7 cellular contexts compared by ENCODE assay signal in the genomic region with DNA sequence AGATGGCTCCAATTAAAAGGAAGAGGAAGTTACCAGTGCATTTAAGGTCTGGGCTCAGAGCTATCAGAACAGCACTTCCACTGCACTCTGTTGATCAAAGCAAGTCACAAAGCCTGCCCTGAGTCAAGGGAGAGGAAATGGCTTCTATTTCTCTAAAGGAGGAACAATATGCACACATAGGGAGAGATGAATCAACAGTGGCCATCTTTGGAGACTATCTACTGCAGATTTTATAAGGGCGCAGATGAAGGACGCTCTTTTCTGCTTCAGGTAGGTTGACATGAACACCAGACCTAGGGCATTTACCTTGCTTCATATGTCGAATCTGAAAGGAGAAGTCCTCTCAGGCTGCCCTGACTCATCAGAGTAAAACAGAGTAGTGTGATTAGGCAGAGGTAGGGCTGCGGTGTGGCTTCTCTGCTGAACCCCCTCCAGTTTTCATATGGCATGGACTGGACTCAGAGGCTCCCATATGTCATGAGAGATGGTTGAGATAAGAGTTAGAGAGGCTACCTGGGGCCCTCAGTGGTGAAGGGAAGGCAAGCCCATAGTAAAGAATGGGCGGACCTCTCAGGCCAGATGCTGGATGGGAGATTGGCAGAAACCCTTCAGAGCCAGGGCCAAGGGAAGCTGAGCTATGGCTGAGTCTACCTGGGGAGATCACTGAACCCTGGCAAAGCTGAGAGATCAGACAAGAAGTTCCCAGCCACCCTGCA.
A peak's percentile ranks its signal among the peaks of the same experiment; 100 is the strongest.
DNase-seq lines count a peak whose midpoint lies in the region; ATAC-seq and TF ChIP-seq lines count a peak whose summit lies in the region.

No MANE protein-coding gene starts in this region.

- peak overlapping the region in 1 of 2 experiments; percentile 2 for H3K4ac ChIP-seq in mesenchymal stem cell (ENCODE audit: low read depth in 1 of 2, low read length in 2 of 2)

- H2BK15ac ChIP-seq in mesenchymal stem cell (ENCODE audit: low read depth, poor library complexity, severe bottlenecking): peak overlapping the region; percentile 52

- CTCF ChIA-PET in activated CD4-positive, alpha-beta T cell treated with anti-CD3 and anti-CD28 coated beads for 36 hours (lab: Charles Lee): interaction anchor here (0.7 to 1.7 kb wide), 11 partner anchors 13 to 130 kb away, joined by 3 to 7 read pairs (median 4); no protein-coding TSS in a partner anchor

- H3K23ac ChIP-seq in mesenchymal stem cell (ENCODE audit: low read length in 2 of 2): no peak overlapping the region

- H3K4me1 ChIP-seq in mesenchymal stem cell (ENCODE audit: control insufficient read depth, insufficient read depth, low read depth, low read length) (peaks cover 22% of the 10 kb centered on the region), gastroesophageal sphincter (peaks cover 0 to 16% (median 7%) of the 10 kb centered on the region in 3 donors), thyroid gland (peaks cover 18 to 28% of the 10 kb centered on the region in 2 donors)

- H2AFZ ChIP-seq in mesenchymal stem cell (ENCODE audit: low read depth, low read length): no peak overlapping the region

- peak overlapping the region; percentile 2 to 69 for H2BK12ac ChIP-seq in mesenchymal stem cell (ENCODE audit: low read length in 2 of 2)

- peak; percentile 62 for DNase-seq in activated CD4-positive, alpha-beta T cell treated with anti-CD3 and anti-CD28 coated beads for 36 hours
- DNase-seq in mesenchymal stem cell (no peak), RKO (ENCODE audit: low spot score) (no peak), thyroid gland (no peak)

- no peaks in the 10 kb centered on the region for H3K9me3 Mint-ChIP-seq in activated CD4-positive, alpha-beta T cell treated with anti-CD3 and anti-CD28 coated beads for 36 hours (ENCODE audit: low read depth)

- H2AK5ac ChIP-seq in mesenchymal stem cell (ENCODE audit: low read length, severe bottlenecking): peak overlapping the region; percentile 47

- TF ChIP-seq CTCF in gastroesophageal sphincter (IDR thresholded peaks at IDR 0.05): no peak
- TF ChIP-seq CTCF in thyroid gland (IDR thresholded peaks at IDR 0.05): no peak

- H2BK120ac ChIP-seq in mesenchymal stem cell (ENCODE audit: low read depth, low read length): no peak overlapping the region

- 96% methylated on average over 5 of the region's 5 CpGs for WGBS in mesenchymal stem cell
- 93 to 96% methylated on average over 3 to 4 of the region's 5 CpGs for WGBS in gastroesophageal sphincter (ENCODE audit: low coverage in 1 of 2), 2 donors
- WGBS in thyroid gland, 2 donors: 89 to 97% methylated on average over 5 of the region's 5 CpGs

- no peak for TF ChIP-seq EP300 in gastroesophageal sphincter (IDR thresholded peaks at IDR 0.05)

- H3K27ac ChIP-seq in mesenchymal stem cell (ENCODE audit: low read length, poor library complexity, severe bottlenecking) (peak overlapping the region; percentile 93), gastroesophageal sphincter (no peak overlapping the region), thyroid gland (no peak overlapping the region)

- no peak overlapping the region for H3K9ac ChIP-seq in mesenchymal stem cell (ENCODE audit: low read length)

- no peak overlapping the region for H3K4me2 ChIP-seq in mesenchymal stem cell (ENCODE audit: low read length, poor library complexity, severe bottlenecking)

- H2BK5ac ChIP-seq in mesenchymal stem cell (ENCODE audit: low read depth, low read length, poor library complexity, severe bottlenecking): no peak overlapping the region

- H4K91ac ChIP-seq in mesenchymal stem cell (ENCODE audit: low read length): no peak overlapping the region

- H3K36me3 ChIP-seq in mesenchymal stem cell (ENCODE audit: control insufficient read depth in 1 of 2, insufficient read depth in 2 of 2, low read depth in 1 of 2, low read length in 2 of 2) (no peaks in the 10 kb centered on the region), gastroesophageal sphincter (no peaks in the 10 kb centered on the region), thyroid gland (no peaks in the 10 kb centered on the region)

- H3K36me3 Mint-ChIP-seq in activated CD4-positive, alpha-beta T cell treated with anti-CD3 and anti-CD28 coated beads for 36 hours (ENCODE audit: low read depth): no peaks in the 10 kb centered on the region

- H4K8ac ChIP-seq in mesenchymal stem cell (ENCODE audit: low read length): no peak overlapping the region

- ATAC-seq in GM19372 (IDR thresholded peaks at IDR 0.05; ENCODE audit: low read depth, unreplicated experiment) (peak; percentile 63), HG03159 (IDR thresholded peaks at IDR 0.05; ENCODE audit: unreplicated experiment) (peak; percentile 85), gastroesophageal sphincter (no peak)
- ATAC-seq in activated CD4-positive, alpha-beta T cell treated with anti-CD3 and anti-CD28 coated beads for 36 hours: peak; percentile 73

- H3K18ac ChIP-seq in mesenchymal stem cell (ENCODE audit: low read depth in 1 of 2, low read length in 2 of 2): peak overlapping the region in 1 of 2 experiments; percentile 48

- H3K14ac ChIP-seq in mesenchymal stem cell (ENCODE audit: low read length in 2 of 2): no peak overlapping the region

- H3K27me3 Mint-ChIP-seq in activated CD4-positive, alpha-beta T cell treated with anti-CD3 and anti-CD28 coated beads for 36 hours: no peaks in the 10 kb centered on the region

- H3K9me3 ChIP-seq in mesenchymal stem cell (ENCODE audit: control insufficient read depth, low read length) (no peaks in the 10 kb centered on the region), gastroesophageal sphincter (no peaks in the 10 kb centered on the region), thyroid gland (no peaks in the 10 kb centered on the region)

- peaks cover 90% of the 10 kb centered on the region for H3K4me1 Mint-ChIP-seq in activated CD4-positive, alpha-beta T cell treated with anti-CD3 and anti-CD28 coated beads for 36 hours

- intact Hi-C loops in activated CD4-positive, alpha-beta T cell treated with anti-CD3 and anti-CD28 coated beads for 36 hours (cut with DNase I, micrococcal nuclease): no loop called here
- intact Hi-C loops in thyroid gland (cut with DNase I): no loop called here

- H3K4me3 Mint-ChIP-seq in activated CD4-positive, alpha-beta T cell treated with anti-CD3 and anti-CD28 coated beads for 36 hours: peak overlapping the region; percentile 52

- TF ChIP-seq POLR2A in gastroesophageal sphincter (IDR thresholded peaks at IDR 0.05) (no peak), thyroid gland (IDR thresholded peaks at IDR 0.05) (no peak)

- H3K4me3 ChIP-seq in mesenchymal stem cell (ENCODE audit: insufficient read depth in 1 of 2, low read depth in 1 of 2, low read length in 2 of 2) (no peak overlapping the region), gastroesophageal sphincter (no peak overlapping the region), thyroid gland (replicated peaks in 1 of 3) (no peak overlapping the region)

- H3K27me3 ChIP-seq in mesenchymal stem cell (ENCODE audit: control insufficient read depth in 1 of 2, insufficient read depth in 1 of 2, low read length in 2 of 2): no peaks in the 10 kb centered on the region
- no peaks in the 10 kb centered on the region for H3K27me3 ChIP-seq in gastroesophageal sphincter
- H3K27me3 ChIP-seq in thyroid gland: no peaks in the 10 kb centered on the region

- peak overlapping the region; percentile 94 for H3K27ac Mint-ChIP-seq in activated CD4-positive, alpha-beta T cell treated with anti-CD3 and anti-CD28 coated beads for 36 hours

- POLR2A ChIA-PET in activated CD4-positive, alpha-beta T cell treated with anti-CD3 and anti-CD28 coated beads for 36 hours (lab: Charles Lee): interaction anchor here (0.6 to 1.3 kb wide), 3 partner anchors 9 to 78 kb away, joined by 3 to 16 read pairs (median 6); no protein-coding TSS in a partner anchor

- H3K79me1 ChIP-seq in mesenchymal stem cell (replicated peaks; ENCODE audit: low read length, poor library complexity, severe bottlenecking): peaks cover 8% of the 10 kb centered on the region
